Comparison of ENCODE assay signal across 7 cellular contexts in the genomic region with DNA sequence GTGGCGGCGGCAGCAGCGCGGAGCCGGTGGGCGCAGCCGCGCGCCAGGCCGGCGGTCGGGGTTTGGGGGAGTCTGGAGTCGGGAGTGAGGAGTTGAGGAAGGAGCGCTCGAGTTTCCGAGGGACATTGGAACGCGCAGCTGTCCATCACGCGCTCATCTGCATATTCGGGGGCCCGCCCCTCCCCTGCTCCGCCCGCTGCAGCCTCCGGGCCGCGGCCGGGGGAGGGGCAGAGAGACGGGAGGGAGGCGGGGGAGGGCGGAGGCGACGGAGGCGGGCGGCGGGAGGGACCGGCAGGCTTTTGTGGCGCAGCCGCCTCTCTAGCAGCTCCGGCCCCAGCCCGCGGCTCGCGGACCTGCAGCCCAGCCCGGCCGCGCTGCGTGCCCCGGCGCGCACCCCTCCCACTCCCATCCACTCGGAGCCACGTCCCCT. TPM values are rescaled to one million over a fixed set of nuclear protein-coding genes. Genes with fewer than 3 reads are reported as not detected.
DNase-seq lines count a peak whose midpoint lies in the region; TF ChIP-seq lines count a peak whose summit lies in the region.

A gene (minus strand): TSS at position 86 of the 430 bp plus-strand sequence. CDS start 264 bp downstream, outside the sequence.

- peak within 1 kb of the TSS; percentile 66; the same call in 1 of the 2 replicates for H3K4me2 ChIP-seq in KMS-11

- peaks cover 18% of the 10 kb centered on the region for H3K9me3 Mint-ChIP-seq in glutamatergic neuron (ENCODE audit: unreplicated experiment)

- peak within 1 kb of the TSS; percentile 94 for H3K4me3 Mint-ChIP-seq in glutamatergic neuron (ENCODE audit: unreplicated experiment)

- H3K9ac ChIP-seq in KMS-11 (peak within 1 kb of the TSS; percentile 70), rectal smooth muscle tissue (ENCODE audit: low read length) (no peak within 1 kb of the TSS)

- peak within 1 kb of the TSS; percentile 76 for H3K27ac Mint-ChIP-seq in glutamatergic neuron (ENCODE audit: unreplicated experiment)

- H3K27me3 Mint-ChIP-seq in glutamatergic neuron (ENCODE audit: unreplicated experiment), result peaks cover 30% of the 10 kb centered on the region

- H3K27me3 ChIP-seq in KMS-11 (ENCODE audit: insufficient read depth, low read depth) (no peaks in the 10 kb centered on the region), rectal smooth muscle tissue (ENCODE audit: control insufficient read depth, insufficient read depth, low read length) (peaks cover 35% of the 10 kb centered on the region)

- H4K20me1 ChIP-seq in KMS-11 (ENCODE audit: insufficient read depth), result no peaks in the 10 kb centered on the region

- H3K27ac ChIP-seq in KMS-11, result peak within 1 kb of the TSS; percentile 58; the same call in 1 of the 2 replicates
- no peak within 1 kb of the TSS for H3K27ac ChIP-seq in rectal smooth muscle tissue (ENCODE audit: low read depth, low read length)

- no peaks in the 10 kb centered on the region for H3K36me3 ChIP-seq in KMS-11 (ENCODE audit: insufficient read depth)
- no peaks in the 10 kb centered on the region for H3K36me3 ChIP-seq in rectal smooth muscle tissue (ENCODE audit: control insufficient read depth, insufficient read depth, low read length)

- DNase-seq in SW 1271 (lab: John Stamatoyannopoulos, UW) (peak; percentile 33 to 70), glutamatergic neuron (peak; percentile 93), amniotic stem cell (lab: John Stamatoyannopoulos, UW) (no peak), NCI-H2081 treated with DMSO at 0.1 percent for 48 hours (lab: John Stamatoyannopoulos, UW) (no peak)
- DNase-seq in stimulated activated CD4-positive, alpha-beta T cell treated with anti-CD3 and anti-CD28 coated beads, Interleukin-12 subunit alpha, Interleukin-12 subunit beta, amount 100 ng/mL, for 4 hours, result no peak

- H2AFZ ChIP-seq in KMS-11 (ENCODE audit: low read depth), result peak within 1 kb of the TSS; percentile 52

- H3K4me1 Mint-ChIP-seq in glutamatergic neuron (ENCODE audit: low read depth, unreplicated experiment), result peaks cover 20% of the 10 kb centered on the region

- no peak for TF ChIP-seq CTCF in KMS-11 (conservative IDR thresholded peaks at IDR 0.05; ENCODE audit: low read depth, low read length)
- no peak for TF ChIP-seq CTCF in glutamatergic neuron (IDR thresholded peaks at IDR 0.05; ENCODE audit: partially characterized antibody, unreplicated experiment)

- no peaks in the 10 kb centered on the region for H3K79me2 ChIP-seq in KMS-11 (ENCODE audit: insufficient read depth, low read depth)

- H3K4me1 ChIP-seq in KMS-11 (ENCODE audit: low read depth, poor library complexity, severe bottlenecking) (no peaks in the 10 kb centered on the region), rectal smooth muscle tissue (ENCODE audit: control insufficient read depth, insufficient read depth, low read length) (no peaks in the 10 kb centered on the region)

- H3K4me3 ChIP-seq in KMS-11 (IDR thresholded peaks at IDR 0.05; ENCODE audit: insufficient read depth, low read depth, low read length), result no peak within 1 kb of the TSS
- peak within 1 kb of the TSS; percentile 15 for H3K4me3 ChIP-seq in rectal smooth muscle tissue (ENCODE audit: low read length)

- H3K36me3 Mint-ChIP-seq in glutamatergic neuron (ENCODE audit: unreplicated experiment), result peaks cover 5% of the 10 kb centered on the region

RNA-seq across cellular contexts. Expression of the gene that starts here (rescaled TPM):
- 60.7 TPM for total RNA-seq in glutamatergic neuron (ENCODE audit: unreplicated experiment)

Comparison
In these comparisons a context has a peak if more than half of its experiments do, and no peak if none do; other contexts are left out.
1. DNase-seq: peak in SW 1271 (2 of 2) and glutamatergic neuron (single experiment); none in amniotic stem cell (single experiment), NCI-H2081 treated with DMSO at 0.1 percent for 48 hours (single experiment) and stimulated activated CD4-positive, alpha-beta T cell treated with anti-CD3 and anti-CD28 coated beads, Interleukin-12 subunit alpha, Interleukin-12 subunit beta, amount 100 ng/mL, for 4 hours (single experiment).